ENCODE assay signal across 14 cellular contexts in genomic region chr2:219405451-219405850, GRCh38. TPM values are rescaled to one million over a fixed set of nuclear protein-coding genes. Genes with fewer than 3 reads are reported as not detected.
DNase-seq lines count a peak whose midpoint lies in the region; ATAC-seq and TF ChIP-seq lines count a peak whose summit lies in the region.
"Had no signal": no experiment of that assay in that cellular context is flagged by ENCODE, and none has a peak within 500 bp of the region (broad histone marks: within the 10 kb centered on the region; RNA-seq: fewer than 3 reads in every experiment).

No MANE protein-coding gene starts in this region.

- H3K36me3 ChIP-seq in GM23248 (ENCODE audit: low read depth) (no peaks in the 10 kb centered on the region), rectal smooth muscle tissue (ENCODE audit: control insufficient read depth, insufficient read depth, low read length) (no peaks in the 10 kb centered on the region)
- H3K36me3 ChIP-seq: HAP-1 had no signal

- no peaks in the 10 kb centered on the region for H4K20me1 ChIP-seq in GM23248 (ENCODE audit: insufficient read depth)

- no peak overlapping the region for H3K4me2 ChIP-seq in GM23248 (ENCODE audit: unreplicated experiment)

- peaks cover 18% of the 10 kb centered on the region for H3F3A ChIP-seq in GM23248 (ENCODE audit: insufficient read depth)

- no peak overlapping the region for H2AFZ ChIP-seq in GM23248

- DNase-seq in GM23248 (peak; percentile 41), coronary artery (ENCODE audit: low spot score) (no peak), iPS-NIHi7 (ENCODE audit: extremely low spot score) (peak; percentile 65), AG08395 (ENCODE audit: low spot score) (no peak), dedifferentiated amniotic fluid mesenchymal stem cell (ENCODE audit: extremely low spot score) (no peak)
- DNase-seq: activated B cell treated with CpG ODN at 0.5 μM for 24 hours; activated CD8-positive, alpha-beta memory T cell treated with anti-CD3 and anti-CD28 coated beads, Interleukin-2, amount 50 U/mL, for 48 hours; activated naive CD8-positive, alpha-beta T cell treated with anti-CD3 and anti-CD28 coated beads for 36 hours; stimulated activated CD4-positive, alpha-beta T cell treated with anti-CD3 and anti-CD28 coated beads, Interleukin-1b, Interleukin-23, amount 100 ng/mL, for 48 hours had no signal

- ATAC-seq in GM19023 (IDR thresholded peaks at IDR 0.05; ENCODE audit: unreplicated experiment) (no peak), HG03025 (IDR thresholded peaks at IDR 0.05; ENCODE audit: low FRiP score, unreplicated experiment) (no peak)

- in situ Hi-C loops in GM23248 (cut with MboI): no loop called here

- H3K27me3 ChIP-seq in GM23248 (replicated peaks; ENCODE audit: insufficient read depth) (no peaks in the 10 kb centered on the region), rectal smooth muscle tissue (ENCODE audit: control insufficient read depth, insufficient read depth, low read length) (no peaks in the 10 kb centered on the region)

- peaks cover 22% of the 10 kb centered on the region for H3K4me1 ChIP-seq in GM23248 (ENCODE audit: insufficient read depth)
- H3K4me1 ChIP-seq in rectal smooth muscle tissue (ENCODE audit: control insufficient read depth, insufficient read depth, low read length): peaks cover 46% of the 10 kb centered on the region
- H3K4me1 ChIP-seq: HAP-1 had no signal

- no peaks in the 10 kb centered on the region for H3K79me2 ChIP-seq in GM23248 (ENCODE audit: insufficient read depth)

- no peaks in the 10 kb centered on the region for H3K9me2 ChIP-seq in GM23248 (ENCODE audit: insufficient read depth)

- H3K9ac ChIP-seq in GM23248 (no peak overlapping the region), rectal smooth muscle tissue (ENCODE audit: low read length) (peak overlapping the region; percentile 38)

- H3K27ac ChIP-seq in GM23248 (no peak overlapping the region), coronary artery (peak overlapping the region; percentile 90 to 91), rectal smooth muscle tissue (ENCODE audit: low read depth, low read length) (peak overlapping the region; percentile 98)

- 81 to 83% methylated on average over 8 of the region's 9 CpGs for WGBS in GM23248 (ENCODE audit: low coverage in 1 of 2, low lambda C conversion rate in 2 of 2, missing lambda C conversion rate in 2 of 2), 2 experiments

- no peak for TF ChIP-seq CTCF in coronary artery (IDR thresholded peaks at IDR 0.05)

- no peaks in the 10 kb centered on the region for H3K9me3 ChIP-seq in GM23248 (ENCODE audit: low read depth)
- H3K9me3 ChIP-seq: HAP-1 had no signal

- H3K4me3 ChIP-seq in GM23248 (no peak overlapping the region), coronary artery (no peak overlapping the region), rectal smooth muscle tissue (ENCODE audit: low read length) (no peak overlapping the region)
- H3K4me3 ChIP-seq: HAP-1 had no signal

RNA-seq across cellular contexts. Expression of gene DES, which starts 12.7 kb away (rescaled TPM):
- total RNA-seq in GM23248 (2014; rRNA removed; shearing (Covaris generic)): 0.51 and 2.7 TPM in 2 replicates
- polyA plus RNA-seq in GM23248 (2016; fragmentation: Nextera tagmentation; extraction: Ambion mirVana): 0.75 and 1.1 TPM in 2 replicates
- total RNA-seq: activated B cell treated with CpG ODN at 0.5 μM for 24 hours, osteocyte had no signal

RNA-seq across cellular contexts. Expression of gene DNPEP, which starts 17.7 kb away (rescaled TPM):
- 79.8 and 84.5 TPM in 2 replicates for total RNA-seq in GM23248 (2014; rRNA removed; shearing (Covaris generic))
- polyA plus RNA-seq in GM23248 (2016; fragmentation: Nextera tagmentation; extraction: Ambion mirVana): 54.5 and 57.5 TPM in 2 replicates

RNA-seq across cellular contexts. Expression of gene SPEG, which starts 29.2 kb away (rescaled TPM):
- 26.5 and 32.1 TPM in 2 replicates for total RNA-seq in GM23248 (2014; rRNA removed; shearing (Covaris generic))
- 6.8 and 9.4 TPM in 2 replicates for polyA plus RNA-seq in GM23248 (2016; fragmentation: Nextera tagmentation; extraction: Ambion mirVana)

Comparison
In these comparisons a context has a peak if more than half of its experiments do, and no peak if none do; other contexts are left out.
1. DNase-seq: peak in GM23248 (single experiment) and iPS-NIHi7 (single experiment); none in coronary artery (single experiment), AG08395 (single experiment) and dedifferentiated amniotic fluid mesenchymal stem cell (single experiment).